Comparison of ENCODE assay signal across 18 cellular contexts in the genomic region with DNA sequence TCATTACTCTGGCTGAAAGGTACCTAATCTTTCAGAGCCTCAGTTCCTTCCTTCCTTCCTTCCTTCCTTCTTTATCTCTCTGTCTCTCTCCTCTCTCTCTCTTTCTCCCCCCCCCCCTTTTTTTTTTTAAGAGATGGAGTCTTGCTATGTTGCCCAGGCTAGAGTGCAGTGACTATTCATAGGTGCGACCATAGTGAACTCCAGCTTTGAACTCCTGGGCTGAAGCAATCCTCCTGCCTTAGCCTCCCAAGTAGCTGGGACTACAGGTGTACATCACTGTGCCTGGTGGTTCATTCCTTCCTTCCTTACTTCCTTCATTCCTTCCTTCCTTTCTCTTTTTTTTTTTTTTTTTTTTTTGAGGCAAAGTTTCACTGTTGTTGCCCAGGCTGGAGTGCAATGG.
A peak's percentile ranks its signal among the peaks of the same experiment; 100 is the strongest.
DNase-seq lines count a peak whose midpoint lies in the region; ATAC-seq and TF ChIP-seq lines count a peak whose summit lies in the region.
"Had no signal": no experiment of that assay in that cellular context is flagged by ENCODE, and none has a peak within 500 bp of the region (broad histone marks: within the 10 kb centered on the region; RNA-seq: fewer than 3 reads in every experiment).

No MANE protein-coding gene starts in this region.

- H2BK15ac ChIP-seq in IMR-90 (ENCODE audit: low read depth, low read length), result peak overlapping the region; percentile 57; the same call in 1 of the 3 replicates
- H2BK15ac ChIP-seq in mesenchymal stem cell (ENCODE audit: low read depth, poor library complexity, severe bottlenecking), result no peak overlapping the region

- no peak overlapping the region for H2BK5ac ChIP-seq in IMR-90 (ENCODE audit: low read depth, low read length, poor library complexity, severe bottlenecking)
- H2BK5ac ChIP-seq in mesenchymal stem cell (ENCODE audit: low read depth, low read length, poor library complexity, severe bottlenecking), result no peak overlapping the region

- H4K91ac ChIP-seq in IMR-90 (ENCODE audit: insufficient read depth, low read depth, low read length) (peak overlapping the region; percentile 50), mesenchymal stem cell (ENCODE audit: low read length) (no peak overlapping the region)

- H3K27ac Mint-ChIP-seq in WTC11, result no peak overlapping the region
- H3K27ac Mint-ChIP-seq: CD4-positive, alpha-beta T cell; CD8-positive, alpha-beta T cell had no signal

- H3K14ac ChIP-seq in IMR-90 (replicated peaks; ENCODE audit: low read depth, low read length) (no peak overlapping the region), mesenchymal stem cell (ENCODE audit: low read length in 2 of 2) (no peak overlapping the region)

- H3K27me3 ChIP-seq in IMR-90 (ENCODE audit: control insufficient read depth, insufficient read depth, low read length), result no peaks in the 10 kb centered on the region
- no peaks in the 10 kb centered on the region for H3K27me3 ChIP-seq in mesenchymal stem cell (ENCODE audit: control insufficient read depth in 1 of 2, insufficient read depth in 1 of 2, low read length in 2 of 2)
- H3K27me3 ChIP-seq: BE2C, BLaER1 had no signal

- H3K23ac ChIP-seq in IMR-90 (ENCODE audit: low read depth, low read length) (no peak overlapping the region), mesenchymal stem cell (ENCODE audit: low read length in 2 of 2) (no peak overlapping the region)

- H3K4me1 Mint-ChIP-seq in WTC11, result peaks cover 53% of the 10 kb centered on the region

- peak overlapping the region; percentile 92 for H2AK5ac ChIP-seq in IMR-90 (ENCODE audit: low read depth, low read length)
- H2AK5ac ChIP-seq in mesenchymal stem cell (ENCODE audit: low read length, severe bottlenecking), result peak overlapping the region; percentile 23

- H4K8ac ChIP-seq in IMR-90 (ENCODE audit: low read depth in 2 of 2, low read length in 2 of 2) (peak overlapping the region in 1 of 2 experiments; percentile 49; a peak in 1 of 4 replicates), mesenchymal stem cell (ENCODE audit: low read length) (peak overlapping the region; percentile 19)

- dilution Hi-C loops in IMR-90 (cut with HindIII; ENCODE audit: low sequenced_read_pairs, unreplicated experiment), result no loop called here

- no CpG with 5 or more reads among the region's 1 CpG for WGBS in IMR-90 (ENCODE audit: extremely low coverage in 2 of 2, insufficient read length in 1 of 2), 2 experiments
- 100% methylated on average over 1 of the region's 1 CpG for WGBS in mesenchymal stem cell

- peak overlapping the region; percentile 29; the same call in 1 of the 2 replicates for H4K5ac ChIP-seq in IMR-90 (ENCODE audit: low read depth, low read length)

- H4K20me1 ChIP-seq in IMR-90 (ENCODE audit: insufficient read depth, low read length), result no peaks in the 10 kb centered on the region
- H4K20me1 ChIP-seq: BLaER1 had no signal

- POLR2A ChIA-PET in IMR-90 (lab: Charles Lee; ENCODE audit: unreplicated experiment), result no interaction called here
- POLR2A ChIA-PET in WTC11 (lab: Charles Lee), result no interaction called here

- no TSS peak for BruUV-seq in IMR-90 (replicated peaks; lab: Mats Ljungman, UMichigan)

- TF ChIP-seq CTCF in IMR-90 (conservative IDR thresholded peaks at IDR 0.05; ENCODE audit: low read depth, low read length), result no peak
- no peak for TF ChIP-seq CTCF in WTC11 (IDR thresholded peaks at IDR 0.05)

- no peak for TF ChIP-seq POLR2A in IMR-90 (IDR thresholded peaks at IDR 0.05; ENCODE audit: low read depth, low read length)

- H3K36me3 ChIP-seq in IMR-90 (ENCODE audit: control insufficient read depth, insufficient read depth, low read length), result no peaks in the 10 kb centered on the region
- no peaks in the 10 kb centered on the region for H3K36me3 ChIP-seq in mesenchymal stem cell (ENCODE audit: control insufficient read depth in 1 of 2, insufficient read depth in 2 of 2, low read depth in 1 of 2, low read length in 2 of 2)
- H3K36me3 ChIP-seq: BE2C, BLaER1 had no signal

- peaks cover 15% of the 10 kb centered on the region for H3K9me3 Mint-ChIP-seq in WTC11
- H3K9me3 Mint-ChIP-seq: CD4-positive, alpha-beta T cell had no signal

- in situ Hi-C loops in IMR-90 (cut with MboI; ENCODE audit: low sequenced_read_pairs), result no loop called here

- H3K9me3 ChIP-seq in IMR-90 (ENCODE audit: control insufficient read depth, insufficient read depth, low read length) (no peaks in the 10 kb centered on the region), mesenchymal stem cell (ENCODE audit: control insufficient read depth, low read length) (no peaks in the 10 kb centered on the region)
- H3K9me3 ChIP-seq: BE2C, BLaER1, Caco-2 had no signal

- H3K4me1 ChIP-seq in IMR-90 (ENCODE audit: control insufficient read depth, insufficient read depth, low read length) (peaks cover 31% of the 10 kb centered on the region), mesenchymal stem cell (ENCODE audit: control insufficient read depth, insufficient read depth, low read depth, low read length) (peaks cover 12% of the 10 kb centered on the region)
- H3K4me1 ChIP-seq: BE2C had no signal

- H3K56ac ChIP-seq in IMR-90 (ENCODE audit: extremely low read depth, insufficient read depth, low read length), result no peak overlapping the region

- H3K9me1 ChIP-seq in IMR-90 (ENCODE audit: insufficient read depth, low read length), result peaks cover 19% of the 10 kb centered on the region

- H2AFZ ChIP-seq in IMR-90 (replicated peaks; ENCODE audit: low read length, poor library complexity) (no peak overlapping the region), mesenchymal stem cell (ENCODE audit: low read depth, low read length) (no peak overlapping the region)

- H3K9ac ChIP-seq in IMR-90 (ENCODE audit: low read depth, low read length) (no peak overlapping the region), mesenchymal stem cell (ENCODE audit: low read length) (no peak overlapping the region)
- H3K9ac ChIP-seq: BLaER1 had no signal

- peak overlapping the region; percentile 69; the same call in 1 of the 2 replicates for H2BK20ac ChIP-seq in IMR-90 (ENCODE audit: low read depth, low read length)

- H2BK120ac ChIP-seq in IMR-90 (ENCODE audit: low read depth, low read length) (peak overlapping the region; percentile 44; the same call in 1 of the 2 replicates), mesenchymal stem cell (ENCODE audit: low read depth, low read length) (no peak overlapping the region)

- TF ChIP-seq RAD21 in IMR-90 (IDR thresholded peaks at IDR 0.05; ENCODE audit: low read length), result no peak

- H3K18ac ChIP-seq in IMR-90 (ENCODE audit: low read depth, low read length), result peak overlapping the region; percentile 89
- H3K18ac ChIP-seq in mesenchymal stem cell (ENCODE audit: low read depth in 1 of 2, low read length in 2 of 2), result peak overlapping the region; percentile 7 to 55

- intact Hi-C loops in IMR-90 (cut with micrococcal nuclease), result loop anchor here (5.0 kb wide), 1 partner anchor 34 kb away; no protein-coding TSS in a partner anchor

- no peak overlapping the region for H3K4me3 ChIP-seq in IMR-90 (ENCODE audit: insufficient read depth, low read depth, low read length)
- no peak overlapping the region for H3K4me3 ChIP-seq in mesenchymal stem cell (ENCODE audit: insufficient read depth in 1 of 2, low read depth in 1 of 2, low read length in 2 of 2)
- H3K4me3 ChIP-seq: BLaER1 had no signal

- H3K27me3 Mint-ChIP-seq in WTC11 (ENCODE audit: low read depth), result no peaks in the 10 kb centered on the region

- H2AK9ac ChIP-seq in IMR-90 (replicated peaks; ENCODE audit: low read depth, low read length, poor library complexity), result no peak overlapping the region

- peaks cover 10% of the 10 kb centered on the region; the same call in 1 of the 2 replicates for H3K36me3 Mint-ChIP-seq in WTC11
- H3K36me3 Mint-ChIP-seq: CD14-positive monocyte; CD8-positive, alpha-beta T cell had no signal

- H3K79me1 ChIP-seq in IMR-90 (ENCODE audit: low read depth in 1 of 2, low read length in 2 of 2) (peaks cover 5 to 9% of the 10 kb centered on the region in 2 experiments; a peak in 3 of 4 replicates), mesenchymal stem cell (replicated peaks; ENCODE audit: low read length, poor library complexity, severe bottlenecking) (no peaks in the 10 kb centered on the region)

- no peak for ATAC-seq in IMR-90 (ENCODE audit: low read depth)
- ATAC-seq in WTC11, result no peak
- ATAC-seq in HG02852 (IDR thresholded peaks at IDR 0.05; ENCODE audit: unreplicated experiment), result no peak
- no peak for ATAC-seq in GM18873 (IDR thresholded peaks at IDR 0.05; ENCODE audit: low FRiP score, unreplicated experiment)
- ATAC-seq: CD8-positive, alpha-beta T cell had no signal

- CTCF ChIA-PET in IMR-90 (lab: Yijun Ruan, JAX) (no interaction called here), WTC11 (lab: Charles Lee) (interaction anchor here (0.7 kb wide), 1 partner anchor 92 kb away, joined by 3 read pairs; no protein-coding TSS in a partner anchor)

- H3K27ac ChIP-seq in IMR-90 (ENCODE audit: insufficient read depth, low read length), result no peak overlapping the region
- H3K27ac ChIP-seq in mesenchymal stem cell (ENCODE audit: low read length, poor library complexity, severe bottlenecking), result no peak overlapping the region
- H3K27ac ChIP-seq: BLaER1 had no signal

- no peak for DNase-seq in IMR-90
- DNase-seq in WTC11 (ENCODE audit: low spot score), result no peak
- DNase-seq in mesenchymal stem cell, result no peak
- DNase-seq in CD1c-positive myeloid dendritic cell (ENCODE audit: extremely low spot score), result no peak
- DNase-seq: 8988T; ACHN; BE2C; C1 segment of cervical spinal cord; Caco-2; Calu3; CD4-positive, alpha-beta T cell; CD8-positive, alpha-beta T cell; DMS79 treated with DMSO at 0.1 percent for 48 hours; GF-D8 had no signal

- H2BK12ac ChIP-seq in mesenchymal stem cell (ENCODE audit: low read length in 2 of 2), result peak overlapping the region; percentile 52 to 70

- H3K4me2 ChIP-seq in IMR-90 (ENCODE audit: low read depth, low read length) (no peak overlapping the region), mesenchymal stem cell (ENCODE audit: low read length, poor library complexity, severe bottlenecking) (no peak overlapping the region)
- H3K4me2 ChIP-seq: BLaER1 had no signal

- H3K4ac ChIP-seq in IMR-90 (ENCODE audit: low read depth, low read length), result peak overlapping the region; percentile 49; the same call in 1 of the 2 replicates
- no peak overlapping the region for H3K4ac ChIP-seq in mesenchymal stem cell (ENCODE audit: low read depth in 1 of 2, low read length in 2 of 2)

- H3K4me3 Mint-ChIP-seq in WTC11, result no peak overlapping the region
- H3K4me3 Mint-ChIP-seq: CD14-positive monocyte; CD4-positive, alpha-beta T cell; CD8-positive, alpha-beta T cell had no signal

TF ChIP-seq in IMR-90, 13 proteins besides CTCF, POLR2A, EP300 and RAD21:
- TF ChIP-seq MAFK (IDR thresholded peaks at IDR 0.05; ENCODE audit: low read depth, low read length) (no peak), MXI1 (IDR thresholded peaks at IDR 0.05; ENCODE audit: borderline replicate concordance, low read depth, low read length) (no peak), FOS (IDR thresholded peaks at IDR 0.05; ENCODE audit: low read depth, low read length) (no peak), RFX5 (IDR thresholded peaks at IDR 0.05; ENCODE audit: low read depth, low read length) (no peak)
TF ChIP-seq in IMR-90: peak in this region for 0.

TF ChIP-seq in WTC11, 78 proteins besides CTCF, POLR2A, EP300 and RAD21:
- TF ChIP-seq ETV6 (CRISPR knock-in tag; IDR thresholded peaks at IDR 0.05) (no peak), ZNF317 (CRISPR knock-in tag; IDR thresholded peaks at IDR 0.05; ENCODE audit: borderline replicate concordance, low read depth) (no peak), SMAD4 (CRISPR knock-in tag; IDR thresholded peaks at IDR 0.05) (no peak), ZNF121 (CRISPR knock-in tag; IDR thresholded peaks at IDR 0.05) (peak; percentile 85)
